17 cellular contexts compared by ENCODE assay signal in the genomic region with DNA sequence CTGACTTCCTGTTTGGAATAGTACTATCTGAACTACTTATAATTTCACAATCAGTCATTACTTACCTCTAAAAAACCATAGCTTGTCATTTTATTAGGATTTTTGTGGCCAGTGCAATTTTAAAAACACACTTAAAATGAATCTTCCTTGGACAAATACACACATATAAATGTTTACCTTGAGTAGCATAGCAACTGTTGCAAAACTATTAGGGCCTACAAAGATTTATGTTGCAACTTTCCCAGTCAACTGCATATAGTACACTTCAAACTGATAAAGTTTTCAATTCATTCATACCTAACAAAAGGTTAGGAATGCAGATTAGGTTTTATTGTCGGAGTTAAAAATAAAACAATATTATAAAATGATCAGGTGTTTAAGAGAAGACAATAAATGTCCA.
A peak's percentile ranks its signal among the peaks of the same experiment; 100 is the strongest.
DNase-seq lines count a peak whose midpoint lies in the region; ATAC-seq and TF ChIP-seq lines count a peak whose summit lies in the region.
"Had no signal": no experiment of that assay in that cellular context is flagged by ENCODE, and none has a peak within 500 bp of the region (broad histone marks: within the 10 kb centered on the region; RNA-seq: fewer than 3 reads in every experiment).

No MANE protein-coding gene starts in this region.

- POLR2A ChIA-PET in PC-3 (lab: Charles Lee; ENCODE audit: unreplicated experiment): no interaction called here

- peak; percentile 6 for DNase-seq in GM03348 (ENCODE audit: low spot score)
- DNase-seq in PC-3: peak; percentile 83
- peak; percentile 87 for DNase-seq in fibroblast of gingiva (ENCODE audit: low read depth)
- DNase-seq in osteocyte (ENCODE audit: extremely low spot score, unreplicated experiment): no peak
- no peak for DNase-seq in HuH-7.5 (ENCODE audit: low spot score)
- DNase-seq in activated T-helper 2 cell treated with anti-CD3 and anti-CD28 coated beads, Interferon-gamma antibody, Interleukin-2, Interleukin-4, amounts not matched to agents 10 μg/mL and 5 μg/mL and 100 μg/mL, durations not matched to agents 14 hours and 24 hours and 36 hours (ENCODE audit: low spot score): no peak
- DNase-seq in stimulated activated naive CD8-positive, alpha-beta T cell treated with anti-CD3 and anti-CD28 coated beads, Interleukin-15, amount 100 ng/mL, for 72 hours: no peak
- DNase-seq: activated B cell treated with CpG ODN at 0.5 μM for 24 hours; activated naive CD8-positive, alpha-beta T cell treated with anti-CD3 and anti-CD28 coated beads, Interleukin-2, amount 10 ng/mL, durations not matched to agents 7 days and 5 days; dorsolateral prefrontal cortex; glutamatergic neuron; NCI-H1436; NCI-H526 treated with DMSO at 0.1 percent for 48 hours; stimulated activated CD4-positive, alpha-beta T cell treated with anti-CD3 and anti-CD28 coated beads, Interleukin-15, amount 100 ng/mL, for 24 hours; tibial artery had no signal

- intact Hi-C loops in PC-3 (cut with micrococcal nuclease): loop anchor here (2.0 to 10.0 kb wide), 3 partner anchors 179 to 204 kb away; no protein-coding TSS in a partner anchor
- intact Hi-C loops in activated T-helper 2 cell treated with anti-CD3 and anti-CD28 coated beads, Interferon-gamma antibody, Interleukin-2, Interleukin-4, amounts not matched to agents 10 μg/mL and 5 μg/mL and 100 μg/mL, durations not matched to agents 14 hours and 24 hours and 36 hours (cut with micrococcal nuclease): no loop called here

- H3K27ac ChIP-seq in PC-3 (ENCODE audit: low read length): peak overlapping the region; percentile 79
- H3K27ac ChIP-seq: dorsolateral prefrontal cortex had no signal

- TF ChIP-seq CTCF in PC-3 (conservative IDR thresholded peaks at IDR 0.05; ENCODE audit: low read depth, low read length): no peak
- no peak for TF ChIP-seq CTCF in osteocyte (IDR thresholded peaks at IDR 0.05)

- no peaks in the 10 kb centered on the region for H3K27me3 Mint-ChIP-seq in osteocyte (ENCODE audit: unreplicated experiment)
- H3K27me3 Mint-ChIP-seq in activated T-helper 17 cell treated with anti-CD3 and anti-CD28 coated beads, Interleukin-2, amount 50 U/mL, for 72 hours: no peaks in the 10 kb centered on the region
- no peaks in the 10 kb centered on the region for H3K27me3 Mint-ChIP-seq in activated T-helper 2 cell treated with anti-CD3 and anti-CD28 coated beads, Interferon-gamma antibody, Interleukin-2, Interleukin-4, amounts not matched to agents 10 μg/mL and 5 μg/mL and 100 μg/mL, durations not matched to agents 14 hours and 24 hours and 36 hours (ENCODE audit: low read depth)
- H3K27me3 Mint-ChIP-seq in stimulated activated naive CD8-positive, alpha-beta T cell treated with anti-CD3 and anti-CD28 coated beads, Interleukin-15, amount 100 ng/mL, for 72 hours: no peaks in the 10 kb centered on the region
- H3K27me3 Mint-ChIP-seq: activated B cell treated with CpG ODN at 0.5 μM for 24 hours; activated naive CD8-positive, alpha-beta T cell treated with anti-CD3 and anti-CD28 coated beads, Interleukin-2, amount 10 ng/mL, durations not matched to agents 7 days and 5 days had no signal

- CTCF ChIA-PET in PC-3 (lab: Charles Lee): interaction anchor here (0.6 kb wide), 1 partner anchor 303 kb away, joined by 4 read pairs; no protein-coding TSS in a partner anchor

- H3F3A ChIP-seq in PC-3 (ENCODE audit: low read length, unreplicated experiment): peaks cover 6% of the 10 kb centered on the region

- H3K4me3 ChIP-seq in PC-3 (ENCODE audit: low read length): no peak overlapping the region
- H3K4me3 ChIP-seq: dorsolateral prefrontal cortex, tibial artery had no signal

- H3K4me2 ChIP-seq in PC-3 (ENCODE audit: low read length): peak overlapping the region; percentile 67

- H3K36me3 ChIP-seq in PC-3 (ENCODE audit: low read depth, low read length): no peaks in the 10 kb centered on the region
- H3K36me3 ChIP-seq: tibial artery had no signal

- peaks cover 46% of the 10 kb centered on the region for H3K4me1 Mint-ChIP-seq in osteocyte (ENCODE audit: unreplicated experiment)
- no peaks in the 10 kb centered on the region for H3K4me1 Mint-ChIP-seq in activated T-helper 17 cell treated with anti-CD3 and anti-CD28 coated beads, Interleukin-2, amount 50 U/mL, for 72 hours
- H3K4me1 Mint-ChIP-seq in activated T-helper 2 cell treated with anti-CD3 and anti-CD28 coated beads, Interferon-gamma antibody, Interleukin-2, Interleukin-4, amounts not matched to agents 10 μg/mL and 5 μg/mL and 100 μg/mL, durations not matched to agents 14 hours and 24 hours and 36 hours (ENCODE audit: low read depth): no peaks in the 10 kb centered on the region
- H3K4me1 Mint-ChIP-seq in stimulated activated naive CD8-positive, alpha-beta T cell treated with anti-CD3 and anti-CD28 coated beads, Interleukin-15, amount 100 ng/mL, for 72 hours: no peaks in the 10 kb centered on the region
- H3K4me1 Mint-ChIP-seq: activated B cell treated with CpG ODN at 0.5 μM for 24 hours; activated naive CD8-positive, alpha-beta T cell treated with anti-CD3 and anti-CD28 coated beads, Interleukin-2, amount 10 ng/mL, durations not matched to agents 7 days and 5 days had no signal

- ATAC-seq in PC-3: peak; percentile 53
- ATAC-seq in activated T-helper 17 cell treated with anti-CD3 and anti-CD28 coated beads, Interleukin-2, amount 50 U/mL, for 72 hours (replicated peaks): no peak
- ATAC-seq in stimulated activated naive CD8-positive, alpha-beta T cell treated with anti-CD3 and anti-CD28 coated beads, Interleukin-15, amount 100 ng/mL, for 72 hours: no peak
- ATAC-seq: left lobe of liver had no signal

- H3K36me3 Mint-ChIP-seq in osteocyte (ENCODE audit: unreplicated experiment): peaks cover 4% of the 10 kb centered on the region
- no peaks in the 10 kb centered on the region for H3K36me3 Mint-ChIP-seq in activated T-helper 17 cell treated with anti-CD3 and anti-CD28 coated beads, Interleukin-2, amount 50 U/mL, for 72 hours (ENCODE audit: low read depth)
- no peaks in the 10 kb centered on the region for H3K36me3 Mint-ChIP-seq in activated T-helper 2 cell treated with anti-CD3 and anti-CD28 coated beads, Interferon-gamma antibody, Interleukin-2, Interleukin-4, amounts not matched to agents 10 μg/mL and 5 μg/mL and 100 μg/mL, durations not matched to agents 14 hours and 24 hours and 36 hours (ENCODE audit: low read depth)
- H3K36me3 Mint-ChIP-seq: activated naive CD8-positive, alpha-beta T cell treated with anti-CD3 and anti-CD28 coated beads, Interleukin-2, amount 10 ng/mL, durations not matched to agents 7 days and 5 days had no signal

- no peaks in the 10 kb centered on the region for H3K27me3 ChIP-seq in PC-3 (ENCODE audit: low read length)
- H3K27me3 ChIP-seq: dorsolateral prefrontal cortex, tibial artery had no signal

- H2AFZ ChIP-seq in PC-3 (ENCODE audit: low read length): no peak overlapping the region

- H3K27ac Mint-ChIP-seq in osteocyte (ENCODE audit: unreplicated experiment): peak overlapping the region; percentile 83
- H3K27ac Mint-ChIP-seq in activated T-helper 17 cell treated with anti-CD3 and anti-CD28 coated beads, Interleukin-2, amount 50 U/mL, for 72 hours: no peak overlapping the region
- no peak overlapping the region for H3K27ac Mint-ChIP-seq in activated T-helper 2 cell treated with anti-CD3 and anti-CD28 coated beads, Interferon-gamma antibody, Interleukin-2, Interleukin-4, amounts not matched to agents 10 μg/mL and 5 μg/mL and 100 μg/mL, durations not matched to agents 14 hours and 24 hours and 36 hours
- H3K27ac Mint-ChIP-seq in stimulated activated naive CD8-positive, alpha-beta T cell treated with anti-CD3 and anti-CD28 coated beads, Interleukin-15, amount 100 ng/mL, for 72 hours: no peak overlapping the region
- H3K27ac Mint-ChIP-seq: activated B cell treated with CpG ODN at 0.5 μM for 24 hours; activated naive CD8-positive, alpha-beta T cell treated with anti-CD3 and anti-CD28 coated beads, Interleukin-2, amount 10 ng/mL, durations not matched to agents 7 days and 5 days had no signal

- peaks cover 66% of the 10 kb centered on the region for H3K4me1 ChIP-seq in PC-3 (ENCODE audit: insufficient read depth, low read length)

- peaks cover 5% of the 10 kb centered on the region for H3K9me3 Mint-ChIP-seq in osteocyte (ENCODE audit: unreplicated experiment)
- peaks cover 11% of the 10 kb centered on the region for H3K9me3 Mint-ChIP-seq in activated T-helper 17 cell treated with anti-CD3 and anti-CD28 coated beads, Interleukin-2, amount 50 U/mL, for 72 hours
- no peaks in the 10 kb centered on the region for H3K9me3 Mint-ChIP-seq in activated T-helper 2 cell treated with anti-CD3 and anti-CD28 coated beads, Interferon-gamma antibody, Interleukin-2, Interleukin-4, amounts not matched to agents 10 μg/mL and 5 μg/mL and 100 μg/mL, durations not matched to agents 14 hours and 24 hours and 36 hours
- peaks cover 0 to 6% of the 10 kb centered on the region in 2 donors for H3K9me3 Mint-ChIP-seq in stimulated activated naive CD8-positive, alpha-beta T cell treated with anti-CD3 and anti-CD28 coated beads, Interleukin-15, amount 100 ng/mL, for 72 hours
- H3K9me3 Mint-ChIP-seq: activated B cell treated with CpG ODN at 0.5 μM for 24 hours; activated naive CD8-positive, alpha-beta T cell treated with anti-CD3 and anti-CD28 coated beads, Interleukin-2, amount 10 ng/mL, durations not matched to agents 7 days and 5 days had no signal

- H3K9me2 ChIP-seq in PC-3 (replicated peaks; ENCODE audit: low read length): no peaks in the 10 kb centered on the region

- no peaks in the 10 kb centered on the region for H4K20me1 ChIP-seq in PC-3 (ENCODE audit: low read length)

- H3K4me3 Mint-ChIP-seq in osteocyte (ENCODE audit: unreplicated experiment): no peak overlapping the region
- H3K4me3 Mint-ChIP-seq in activated T-helper 17 cell treated with anti-CD3 and anti-CD28 coated beads, Interleukin-2, amount 50 U/mL, for 72 hours: no peak overlapping the region
- H3K4me3 Mint-ChIP-seq in activated T-helper 2 cell treated with anti-CD3 and anti-CD28 coated beads, Interferon-gamma antibody, Interleukin-2, Interleukin-4, amounts not matched to agents 10 μg/mL and 5 μg/mL and 100 μg/mL, durations not matched to agents 14 hours and 24 hours and 36 hours (ENCODE audit: low read depth): no peak overlapping the region
- no peak overlapping the region for H3K4me3 Mint-ChIP-seq in stimulated activated naive CD8-positive, alpha-beta T cell treated with anti-CD3 and anti-CD28 coated beads, Interleukin-15, amount 100 ng/mL, for 72 hours
- H3K4me3 Mint-ChIP-seq: activated B cell treated with CpG ODN at 0.5 μM for 24 hours; activated naive CD8-positive, alpha-beta T cell treated with anti-CD3 and anti-CD28 coated beads, Interleukin-2, amount 10 ng/mL, durations not matched to agents 7 days and 5 days had no signal

- peak overlapping the region; percentile 30 for H3K9ac ChIP-seq in PC-3 (ENCODE audit: low read length)

- no TSS peak for BruUV-seq in PC-3 (replicated peaks; lab: Mats Ljungman, UMichigan)

- H3K9me3 ChIP-seq in PC-3 (ENCODE audit: low read length): no peaks in the 10 kb centered on the region
- H3K9me3 ChIP-seq: tibial artery had no signal

- no peaks in the 10 kb centered on the region for H3K79me2 ChIP-seq in PC-3 (ENCODE audit: low read length)

Comparison
In these comparisons a context has a peak if more than half of its experiments do, and no peak if none do; other contexts are left out.
1. DNase-seq: peak in GM03348 (single experiment), PC-3 (single experiment) and fibroblast of gingiva (single experiment); none in osteocyte (single experiment), HuH-7.5 (single experiment), activated T-helper 2 cell treated with anti-CD3 and anti-CD28 coated beads, Interferon-gamma antibody, Interleukin-2, Interleukin-4, amounts not matched to agents 10 μg/mL and 5 μg/mL and 100 μg/mL, durations not matched to agents 14 hours and 24 hours and 36 hours (single experiment) and stimulated activated naive CD8-positive, alpha-beta T cell treated with anti-CD3 and anti-CD28 coated beads, Interleukin-15, amount 100 ng/mL, for 72 hours (0 of 2).